ENCODE assay signal across 8 cellular contexts in the genomic region with DNA sequence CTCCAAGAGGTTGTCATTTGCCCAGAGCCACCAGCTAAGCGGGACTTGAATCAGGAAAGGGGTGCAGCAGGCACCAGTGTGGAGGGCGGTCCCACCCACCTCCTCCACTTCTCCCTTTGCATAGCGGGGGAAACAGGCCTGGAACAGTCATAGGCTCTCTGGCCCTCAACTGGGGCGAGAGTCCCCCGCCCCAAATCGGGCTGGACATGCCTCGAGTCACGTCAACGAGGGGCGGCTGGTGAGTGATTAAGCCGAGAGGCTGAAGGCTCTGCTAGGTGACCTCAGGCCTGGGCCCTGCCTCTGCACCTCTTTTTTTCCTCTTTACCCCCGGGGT. TPM values are rescaled to one million over a fixed set of nuclear protein-coding genes. Genes with fewer than 3 reads are reported as not detected.
DNase-seq lines count a peak whose midpoint lies in the region; ATAC-seq and TF ChIP-seq lines count a peak whose summit lies in the region.

No MANE protein-coding gene starts in this region.

- H3K4me1 ChIP-seq in GM23248 (ENCODE audit: insufficient read depth) (peaks cover 8% of the 10 kb centered on the region), cardiac muscle cell (ENCODE audit: low read depth) (no peaks in the 10 kb centered on the region)

- H3K27ac ChIP-seq in 22Rv1 (peak overlapping the region; percentile 63), GM23248 (peak overlapping the region; percentile 19), cardiac muscle cell (no peak overlapping the region)

- no peak for DNase-seq in GM23248
- no peak for DNase-seq in activated CD4-positive, alpha-beta memory T cell treated with anti-CD3 and anti-CD28 coated beads for 36 hours
- no peak for DNase-seq in cardiac muscle cell (ENCODE audit: low read depth in 1 of 2, low spot score in 1 of 2)
- no peak for DNase-seq in skeletal muscle cell (ENCODE audit: low read depth)
- DNase-seq in HT-29 (ENCODE audit: low spot score), result no peak
- no peak for DNase-seq in GM10248 (ENCODE audit: extremely low spot score)

- no peaks in the 10 kb centered on the region for H3K27me3 Mint-ChIP-seq in activated CD4-positive, alpha-beta memory T cell treated with anti-CD3 and anti-CD28 coated beads for 36 hours

- no peak for ATAC-seq in GM21737 (IDR thresholded peaks at IDR 0.05; ENCODE audit: unreplicated experiment)

- H3K9me3 ChIP-seq in GM23248 (ENCODE audit: low read depth), result no peaks in the 10 kb centered on the region
- H3K9me3 ChIP-seq in cardiac muscle cell (ENCODE audit: low read depth), result no peaks in the 10 kb centered on the region

- TF ChIP-seq CTCF in 22Rv1 (IDR thresholded peaks at IDR 0.05), result no peak
- no peak for TF ChIP-seq CTCF in cardiac muscle cell (IDR thresholded peaks at IDR 0.05; ENCODE audit: low read depth, low read length)
- TF ChIP-seq CTCF in GM10248 (IDR thresholded peaks at IDR 0.05; ENCODE audit: control extremely low read depth, extremely low read depth, low read depth, missing control alignments), result no peak

- peaks cover 13% of the 10 kb centered on the region; the same call in 1 of the 2 replicates for H3K36me3 ChIP-seq in GM23248 (ENCODE audit: low read depth)
- H3K36me3 ChIP-seq in cardiac muscle cell, result no peaks in the 10 kb centered on the region

- no peaks in the 10 kb centered on the region for H4K20me1 ChIP-seq in GM23248 (ENCODE audit: insufficient read depth)

- peaks cover 2% of the 10 kb centered on the region for H3K9me3 Mint-ChIP-seq in activated CD4-positive, alpha-beta memory T cell treated with anti-CD3 and anti-CD28 coated beads for 36 hours

- intact Hi-C loops in activated CD4-positive, alpha-beta memory T cell treated with anti-CD3 and anti-CD28 coated beads for 36 hours (cut with micrococcal nuclease), result loop anchor here (1.0 to 2.0 kb wide), 3 partner anchors 37 to 145 kb away; partner anchors contain the start of gene PIK3R2

- peak overlapping the region; percentile 71 for H3K4me3 ChIP-seq in GM23248
- H3K4me3 ChIP-seq in cardiac muscle cell, result peak overlapping the region; percentile 36
- H3K4me3 ChIP-seq in skeletal muscle cell (ENCODE audit: low read depth, low read length), result peak overlapping the region; percentile 58

- POLR2A ChIA-PET in activated CD4-positive, alpha-beta memory T cell treated with anti-CD3 and anti-CD28 coated beads for 36 hours (lab: Charles Lee), result interaction anchor here (0.6 to 2.1 kb wide), 7 partner anchors 16 to 197 kb away, joined by 3 to 10 read pairs (median 4); partner anchors contain the start of gene IL12RB1
- POLR2A ChIA-PET in GM10248 (lab: Yijun Ruan, JAX), result no interaction called here

- peak overlapping the region; percentile 83 for H3K4me3 Mint-ChIP-seq in activated CD4-positive, alpha-beta memory T cell treated with anti-CD3 and anti-CD28 coated beads for 36 hours

- peaks cover 33% of the 10 kb centered on the region for H3K4me1 Mint-ChIP-seq in activated CD4-positive, alpha-beta memory T cell treated with anti-CD3 and anti-CD28 coated beads for 36 hours (ENCODE audit: low read depth)

- H3F3A ChIP-seq in GM23248 (ENCODE audit: insufficient read depth), result 0 out of 2 replicates have a peak, but pooled peaks cover 5% of the 10 kb centered on the region

- peak overlapping the region; percentile 97 for H3K4me2 ChIP-seq in GM23248 (ENCODE audit: unreplicated experiment)

- H3K36me3 Mint-ChIP-seq in activated CD4-positive, alpha-beta memory T cell treated with anti-CD3 and anti-CD28 coated beads for 36 hours, result peaks cover 23% of the 10 kb centered on the region

- H2AFZ ChIP-seq in GM23248, result peak overlapping the region; percentile 36

- peak overlapping the region; percentile 82 for H3K27ac Mint-ChIP-seq in activated CD4-positive, alpha-beta memory T cell treated with anti-CD3 and anti-CD28 coated beads for 36 hours

- in situ Hi-C loops in GM23248 (cut with MboI), result loop anchor here (10.0 kb wide), 1 partner anchor 47 kb away; no protein-coding TSS in a partner anchor

- WGBS in GM23248 (ENCODE audit: low coverage in 1 of 2, low lambda C conversion rate in 2 of 2, missing lambda C conversion rate in 2 of 2), 2 experiments, result 1% methylated on average over 11 to 12 of the region's 12 CpGs

- no peaks in the 10 kb centered on the region for H3K9me2 ChIP-seq in GM23248 (ENCODE audit: insufficient read depth)

- peaks cover 8% of the 10 kb centered on the region for H3K79me2 ChIP-seq in GM23248 (ENCODE audit: insufficient read depth)

- H3K9ac ChIP-seq in GM23248, result peak overlapping the region; percentile 60

- H3K27me3 ChIP-seq in GM23248 (replicated peaks; ENCODE audit: insufficient read depth), result no peaks in the 10 kb centered on the region
- peaks cover 4% of the 10 kb centered on the region for H3K27me3 ChIP-seq in cardiac muscle cell

- CTCF ChIA-PET in activated CD4-positive, alpha-beta memory T cell treated with anti-CD3 and anti-CD28 coated beads for 36 hours (lab: Charles Lee), result interaction anchor here (0.6 to 5.3 kb wide), 12 partner anchors 16 to 1209 kb away, joined by 3 to 122 read pairs (median 5); partner anchors contain the start of genes IL12RB1 and MAST3
- CTCF ChIA-PET in GM10248 (lab: Yijun Ruan, JAX), result interaction anchor here (0.7 to 13.4 kb wide), 22 partner anchors 10 to 247 kb away, joined by 3 to 135 read pairs (median 4); partner anchors contain the start of gene MAST3

RNA-seq across cellular contexts. Expression of gene ARRDC2, which starts 0.4 kb away (rescaled TPM):
- 15.9 and 19.7 TPM in 2 replicates for total RNA-seq in GM23248 (2014; rRNA removed; shearing (Covaris generic))
- polyA plus RNA-seq in GM23248 (2016; fragmentation: Nextera tagmentation; extraction: Ambion mirVana), result 5.4 and 5.7 TPM in 2 replicates
- 10 to 100 TPM; 28.2 to 28.6 TPM for total RNA-seq in activated CD4-positive, alpha-beta memory T cell treated with anti-CD3 and anti-CD28 coated beads for 36 hours
- total RNA-seq in cardiac muscle cell, result 9.2 and 16.1 TPM in 2 replicates
- polyA plus RNA-seq in cardiac muscle cell, result 6.8 and 10.7 TPM in 2 replicates
- 39.1 and 40.5 TPM in 2 replicates for total RNA-seq in HT-29 (2014; rRNA removed; shearing (Covaris generic))

RNA-seq across cellular contexts. Expression of gene KCNN1, which starts 40.7 kb away (rescaled TPM):
- not detected in 2 replicates for total RNA-seq in GM23248 (2014; rRNA removed; shearing (Covaris generic))
- polyA plus RNA-seq in GM23248 (2016; fragmentation: Nextera tagmentation; extraction: Ambion mirVana) (not detected in 2 replicates), cardiac muscle cell (20.4 and 28.0 TPM in 2 replicates)
- total RNA-seq in activated CD4-positive, alpha-beta memory T cell treated with anti-CD3 and anti-CD28 coated beads for 36 hours, result under 1 TPM in 1 of 2 experiments, not detected in 1; 0.24 TPM
- total RNA-seq in cardiac muscle cell, result 23.4 and 26.7 TPM in 2 replicates
- 0.13 and 0.28 TPM in 2 replicates for total RNA-seq in HT-29 (2014; rRNA removed; shearing (Covaris generic))

Comparison
In these comparisons a context has a peak if more than half of its experiments do, and no peak if none do; other contexts are left out.
1. RNA of gene KCNN1, which starts 40.7 kb away (total RNA-seq): 23.4 to 26.7 TPM in cardiac muscle cell; 0.13 to 0.28 TPM in HT-29, 0.24 TPM in activated CD4-positive, alpha-beta memory T cell treated with anti-CD3 and anti-CD28 coated beads for 36 hours and not detected in GM23248; every median in the first group is over 10 times any median in the second.
2. Peak in every context shown above with its lines, with median percentiles within 50 percentile points of each other: H3K4me3 ChIP-seq.